8 cellular contexts compared by ENCODE assay signal in genomic region chr6:17865798-17866725, GRCh38.
DNase-seq lines count a peak whose midpoint lies in the region; ATAC-seq, FAIRE-seq and TF ChIP-seq lines count a peak whose summit lies in the region.
"Had no signal": no experiment of that assay in that cellular context is flagged by ENCODE, and none has a peak within 500 bp of the region (broad histone marks: within the 10 kb centered on the region; RNA-seq: fewer than 3 reads in every experiment).

No MANE protein-coding gene starts in this region.

- TF ChIP-seq CTCF in epithelial cell of proximal tubule (conservative IDR thresholded peaks at IDR 0.05; ENCODE audit: low read depth, low read length) = no peak
- no peak for TF ChIP-seq CTCF in WERI-Rb-1 (IDR thresholded peaks at IDR 0.05; ENCODE audit: low read depth, low read length)
- TF ChIP-seq CTCF in CD4-positive, alpha-beta T cell (IDR thresholded peaks at IDR 0.05) = no peak

- H3K27ac Mint-ChIP-seq in CD4-positive, alpha-beta T cell = no peak overlapping the region
- H3K27ac Mint-ChIP-seq: memory B cell had no signal

- no peaks in the 10 kb centered on the region for H3K36me3 Mint-ChIP-seq in CD4-positive, alpha-beta T cell (ENCODE audit: low read depth)
- H3K36me3 Mint-ChIP-seq: memory B cell had no signal

- no peak overlapping the region for H3K9ac ChIP-seq in mesendoderm (ENCODE audit: low read length)

- intact Hi-C loops in CD4-positive, alpha-beta T cell (cut with DNase I, micrococcal nuclease) = no loop called here

- no peaks in the 10 kb centered on the region for H3K4me1 ChIP-seq in mesendoderm (ENCODE audit: control insufficient read depth, low read depth, low read length)

- peak; percentile 44 for DNase-seq in OCI-M1 (lab: John Stamatoyannopoulos, UW)
- DNase-seq in epithelial cell of proximal tubule (ENCODE audit: low read depth) = peak; percentile 98
- peak; percentile 29 for DNase-seq in mesendoderm
- peak; percentile 81 for DNase-seq in urothelium cell line (ENCODE audit: low spot score)
- DNase-seq in WERI-Rb-1 = no peak
- DNase-seq in CD4-positive, alpha-beta T cell = no peak

- no peak overlapping the region for H3K4me3 Mint-ChIP-seq in CD4-positive, alpha-beta T cell
- H3K4me3 Mint-ChIP-seq: memory B cell had no signal

- CTCF ChIA-PET in CD4-positive, alpha-beta T cell (lab: Charles Lee) = no interaction called here

- no peak overlapping the region for H3K18ac ChIP-seq in mesendoderm (ENCODE audit: low read length)

- H4K8ac ChIP-seq in mesendoderm (ENCODE audit: low read depth, low read length) = no peak overlapping the region

- no peak overlapping the region for H2BK5ac ChIP-seq in mesendoderm (ENCODE audit: low read length)

- H3K4me2 ChIP-seq in mesendoderm (ENCODE audit: low read length) = no peak overlapping the region

- peaks cover 19% of the 10 kb centered on the region for H3K27me3 Mint-ChIP-seq in CD4-positive, alpha-beta T cell
- H3K27me3 Mint-ChIP-seq: memory B cell had no signal

- H3K27me3 ChIP-seq in mesendoderm (ENCODE audit: insufficient read depth, low read length, poor library complexity) (no peaks in the 10 kb centered on the region), WERI-Rb-1 (ENCODE audit: insufficient read depth, low read depth, severe bottlenecking) (no peaks in the 10 kb centered on the region)
- no peaks in the 10 kb centered on the region for H3K27me3 ChIP-seq in CD4-positive, alpha-beta T cell (ENCODE audit: control insufficient read depth, insufficient read depth, low read length)

- no CpG with 5 or more reads among the region's 6 CpGs for WGBS in mesendoderm (ENCODE audit: extremely low coverage, insufficient coverage, low lambda C conversion rate)

- no peak overlapping the region for H2AK5ac ChIP-seq in mesendoderm (ENCODE audit: low read length)

- H3K4ac ChIP-seq in mesendoderm (ENCODE audit: low read depth, low read length) = no peak overlapping the region

- H3K4me1 Mint-ChIP-seq in CD4-positive, alpha-beta T cell (ENCODE audit: low read depth) = no peaks in the 10 kb centered on the region
- H3K4me1 Mint-ChIP-seq: memory B cell had no signal

- H3K23ac ChIP-seq in mesendoderm (ENCODE audit: low read length) = no peak overlapping the region

- H3K36me3 ChIP-seq in mesendoderm (ENCODE audit: control insufficient read depth, insufficient read depth, low read length) (no peaks in the 10 kb centered on the region), WERI-Rb-1 (no peaks in the 10 kb centered on the region)

- FAIRE-seq in urothelium cell line (lab: Jason Lieb, UNC) = no peak

- no peak overlapping the region for H2BK15ac ChIP-seq in mesendoderm (replicated peaks; ENCODE audit: low read depth)

- H3K4me3 ChIP-seq in epithelial cell of proximal tubule (ENCODE audit: low read depth, low read length) (no peak overlapping the region), mesendoderm (ENCODE audit: low read length) (no peak overlapping the region), WERI-Rb-1 (ENCODE audit: low read depth, low read length) (no peak overlapping the region)

- no peak overlapping the region for H4K5ac ChIP-seq in mesendoderm (ENCODE audit: low read length)

- no peaks in the 10 kb centered on the region for H3K79me2 ChIP-seq in mesendoderm (ENCODE audit: control insufficient read depth, insufficient read depth, low read length)

- no peak overlapping the region for H2BK120ac ChIP-seq in mesendoderm (ENCODE audit: low read depth, low read length)

- POLR2A ChIA-PET in CD4-positive, alpha-beta T cell (lab: Charles Lee) = no interaction called here

- H3K27ac ChIP-seq in mesendoderm (ENCODE audit: low read depth, low read length) = no peak overlapping the region
- no peak overlapping the region for H3K27ac ChIP-seq in WERI-Rb-1
- H3K27ac ChIP-seq in CD4-positive, alpha-beta T cell (ENCODE audit: low read depth, low read length) = no peak overlapping the region

- H3K56ac ChIP-seq in mesendoderm (ENCODE audit: low read length) = no peak overlapping the region

- no peaks in the 10 kb centered on the region for H3K9me3 Mint-ChIP-seq in CD4-positive, alpha-beta T cell
- H3K9me3 Mint-ChIP-seq: memory B cell had no signal

- no peak for ATAC-seq in HG03457 (IDR thresholded peaks at IDR 0.05; ENCODE audit: unreplicated experiment)
- ATAC-seq in CD4-positive, alpha-beta T cell (ENCODE audit: poor library complexity) = no peak

- H3K79me1 ChIP-seq in mesendoderm (ENCODE audit: low read length) = no peaks in the 10 kb centered on the region

- no peaks in the 10 kb centered on the region for H3K9me3 ChIP-seq in WERI-Rb-1 (ENCODE audit: severe bottlenecking)
- no peaks in the 10 kb centered on the region for H3K9me3 ChIP-seq in CD4-positive, alpha-beta T cell (ENCODE audit: control insufficient read depth, low read length)

Comparison
In these comparisons a context has a peak if more than half of its experiments do, and no peak if none do; other contexts are left out.
1. DNase-seq: peak in OCI-M1 (single experiment), epithelial cell of proximal tubule (single experiment), mesendoderm (single experiment) and urothelium cell line (single experiment); none in WERI-Rb-1 (single experiment) and CD4-positive, alpha-beta T cell (0 of 10).